17 cellular contexts compared by ENCODE assay signal in genomic region chr9:71487046-71487445, GRCh38.
A peak's percentile ranks its signal among the peaks of the same experiment; 100 is the strongest.
DNase-seq lines count a peak whose midpoint lies in the region; ATAC-seq and TF ChIP-seq lines count a peak whose summit lies in the region.
"Had no signal": no experiment of that assay in that cellular context is flagged by ENCODE, and none has a peak within 500 bp of the region (broad histone marks: within the 10 kb centered on the region; RNA-seq: fewer than 3 reads in every experiment).

No MANE protein-coding gene starts in this region.

- no peak overlapping the region for H3K9ac ChIP-seq in mesendoderm (ENCODE audit: low read length)

- H4K8ac ChIP-seq in mesendoderm (ENCODE audit: low read depth, low read length), result no peak overlapping the region

- CTCF ChIA-PET in WTC11 (lab: Charles Lee), result interaction anchor here (0.6 to 1.5 kb wide), 10 partner anchors 32 to 424 kb away, joined by 3 to 7 read pairs (median 4); partner anchors contain the start of genes ABHD17B and C9orf85

- no peak overlapping the region for H2BK120ac ChIP-seq in mesendoderm (ENCODE audit: low read depth, low read length)

- H3K27me3 Mint-ChIP-seq in WTC11 (ENCODE audit: low read depth), result no peaks in the 10 kb centered on the region

- no peak overlapping the region for H3K4ac ChIP-seq in mesendoderm (ENCODE audit: low read depth, low read length)

- H2AK5ac ChIP-seq in mesendoderm (ENCODE audit: low read length), result no peak overlapping the region

- H3K18ac ChIP-seq in mesendoderm (ENCODE audit: low read length), result no peak overlapping the region

- ATAC-seq in WTC11 (peak; percentile 88), HG02798 (IDR thresholded peaks at IDR 0.05; ENCODE audit: poor library complexity, unreplicated experiment) (no peak)

- no peaks in the 10 kb centered on the region for H3K4me1 Mint-ChIP-seq in WTC11
- H3K4me1 Mint-ChIP-seq: CD4-positive, alpha-beta memory T cell had no signal

- H3K4me3 ChIP-seq in mesendoderm (ENCODE audit: low read length), result no peak overlapping the region
- H3K4me3 ChIP-seq: colonic mucosa, heart right ventricle, SK-N-MC, spleen had no signal

- TF ChIP-seq CTCF in WTC11 (IDR thresholded peaks at IDR 0.05), result no peak

- no peaks in the 10 kb centered on the region for H3K79me1 ChIP-seq in mesendoderm (ENCODE audit: low read length)

- no peaks in the 10 kb centered on the region for H3K9me3 Mint-ChIP-seq in WTC11
- H3K9me3 Mint-ChIP-seq: CD4-positive, alpha-beta memory T cell had no signal

- H3K23ac ChIP-seq in mesendoderm (ENCODE audit: low read length), result no peak overlapping the region

- H3K56ac ChIP-seq in mesendoderm (ENCODE audit: low read length), result no peak overlapping the region

- WGBS in mesendoderm (ENCODE audit: extremely low coverage, insufficient coverage, low lambda C conversion rate), result no CpG with 5 or more reads among the region's 6 CpGs

- POLR2A ChIA-PET in WTC11 (lab: Charles Lee), result no interaction called here

- H3K27ac Mint-ChIP-seq in WTC11, result no peak overlapping the region
- H3K27ac Mint-ChIP-seq: CD4-positive, alpha-beta memory T cell had no signal

- H2BK15ac ChIP-seq in mesendoderm (replicated peaks; ENCODE audit: low read depth), result no peak overlapping the region

- no peak overlapping the region for H3K4me2 ChIP-seq in mesendoderm (ENCODE audit: low read length)

- H3K79me2 ChIP-seq in mesendoderm (ENCODE audit: control insufficient read depth, insufficient read depth, low read length), result no peaks in the 10 kb centered on the region

- no peaks in the 10 kb centered on the region for H3K36me3 Mint-ChIP-seq in WTC11
- H3K36me3 Mint-ChIP-seq: CD4-positive, alpha-beta memory T cell had no signal

- H2BK5ac ChIP-seq in mesendoderm (ENCODE audit: low read length), result no peak overlapping the region

- no peak overlapping the region for H3K27ac ChIP-seq in mesendoderm (ENCODE audit: low read depth, low read length)
- H3K27ac ChIP-seq: colonic mucosa, heart right ventricle, SK-N-MC, spleen had no signal

- H3K36me3 ChIP-seq in mesendoderm (ENCODE audit: control insufficient read depth, insufficient read depth, low read length), result no peaks in the 10 kb centered on the region
- H3K36me3 ChIP-seq: colonic mucosa, heart right ventricle, spleen had no signal

- H3K4me3 Mint-ChIP-seq in WTC11, result no peak overlapping the region
- H3K4me3 Mint-ChIP-seq: CD4-positive, alpha-beta memory T cell had no signal

- no peaks in the 10 kb centered on the region for H3K27me3 ChIP-seq in mesendoderm (ENCODE audit: insufficient read depth, low read length, poor library complexity)
- H3K27me3 ChIP-seq: colonic mucosa had no signal

- no peaks in the 10 kb centered on the region for H3K4me1 ChIP-seq in mesendoderm (ENCODE audit: control insufficient read depth, low read depth, low read length)
- H3K4me1 ChIP-seq: colonic mucosa, spleen had no signal

- DNase-seq in ELF-1 (ENCODE audit: low read depth, low spot score) (peak; percentile 23), HT-29 (ENCODE audit: low spot score) (peak; percentile 48), WTC11 (ENCODE audit: low spot score) (peak; percentile 15), mesendoderm (peak; percentile 92), germinal center (ENCODE audit: low spot score) (no peak)
- DNase-seq in activated effector memory CD4-positive, alpha-beta T cell treated with anti-CD3 and anti-CD28 coated beads, Interleukin-2, amount 50 U/mL, for 16 hours, result no peak
- DNase-seq: activated CD8-positive, alpha-beta memory T cell treated with anti-CD3 and anti-CD28 coated beads for 24 hours; aorta; CD4-positive, alpha-beta memory T cell; colonic mucosa; heart right ventricle; NCI-H2171; posterior cingulate gyrus; spleen; stimulated activated naive CD4-positive, alpha-beta T cell treated with Interleukin-2 at 50 U/mL for 16 hours had no signal

- no peak overlapping the region for H4K5ac ChIP-seq in mesendoderm (ENCODE audit: low read length)

TF ChIP-seq in WTC11, 78 proteins besides CTCF, POLR2A, EP300 and RAD21:
- TF ChIP-seq ZNF532 (CRISPR knock-in tag; IDR thresholded peaks at IDR 0.05; ENCODE audit: borderline replicate concordance) (no peak), USF2 (CRISPR knock-in tag; IDR thresholded peaks at IDR 0.05) (0 out of 2 replicates have a peak, but pooled peaks have one; percentile 16), MXD4 (CRISPR knock-in tag; IDR thresholded peaks at IDR 0.05; ENCODE audit: borderline replicate concordance) (no peak), ELF4 (CRISPR knock-in tag; IDR thresholded peaks at IDR 0.05; ENCODE audit: low read depth) (no peak), ZNF396 (CRISPR knock-in tag; IDR thresholded peaks at IDR 0.05; ENCODE audit: borderline replicate concordance) (no peak), ZNF232 (CRISPR knock-in tag; IDR thresholded peaks at IDR 0.05) (no peak)

Comparison
In these comparisons a context has a peak if more than half of its experiments do, and no peak if none do; other contexts are left out.
1. DNase-seq: peak in ELF-1 (single experiment), HT-29 (single experiment), WTC11 (single experiment) and mesendoderm (single experiment); none in germinal center (single experiment) and activated effector memory CD4-positive, alpha-beta T cell treated with anti-CD3 and anti-CD28 coated beads, Interleukin-2, amount 50 U/mL, for 16 hours (single experiment).